21 cellular contexts compared by ENCODE assay signal in genomic region chr12:51214895-51215294, GRCh38. TPM values are rescaled to one million over a fixed set of nuclear protein-coding genes. Genes with fewer than 3 reads are reported as not detected.
A peak's percentile ranks its signal among the peaks of the same experiment; 100 is the strongest.
DNase-seq lines count a peak whose midpoint lies in the region; ATAC-seq, FAIRE-seq and TF ChIP-seq lines count a peak whose summit lies in the region.
"Had no signal": no experiment of that assay in that cellular context is flagged by ENCODE, and none has a peak within 500 bp of the region (broad histone marks: within the 10 kb centered on the region; RNA-seq: fewer than 3 reads in every experiment).

No MANE protein-coding gene starts in this region.

- H3K27ac Mint-ChIP-seq in CD4-positive, alpha-beta T cell: peak overlapping the region; percentile 95
- H3K27ac Mint-ChIP-seq in IgD-negative memory B cell: peak overlapping the region; percentile 2 to 84 (median 45)
- H3K27ac Mint-ChIP-seq in neural crest cell (ENCODE audit: unreplicated experiment): no peak overlapping the region
- H3K27ac Mint-ChIP-seq in neural progenitor cell: no peak overlapping the region
- H3K27ac Mint-ChIP-seq: B cell had no signal

- H3K4me3 ChIP-seq in upper lobe of right lung (no peak overlapping the region), neural progenitor cell (no peak overlapping the region)
- H3K4me3 ChIP-seq: BLaER1, GM23248 had no signal

- H3K27me3 ChIP-seq in CD4-positive, alpha-beta T cell (ENCODE audit: control insufficient read depth, insufficient read depth, low read length): no peaks in the 10 kb centered on the region
- H3K27me3 ChIP-seq in upper lobe of right lung (no peaks in the 10 kb centered on the region), neural progenitor cell (peaks cover 12% of the 10 kb centered on the region)

- H3K9me3 Mint-ChIP-seq in CD4-positive, alpha-beta T cell: no peaks in the 10 kb centered on the region
- H3K9me3 Mint-ChIP-seq in IgD-negative memory B cell: no peaks in the 10 kb centered on the region
- H3K9me3 Mint-ChIP-seq in neural crest cell: no peaks in the 10 kb centered on the region
- no peaks in the 10 kb centered on the region for H3K9me3 Mint-ChIP-seq in neural progenitor cell
- H3K9me3 Mint-ChIP-seq: CD4-positive, CD25-positive, alpha-beta regulatory T cell had no signal

- H3K36me3 Mint-ChIP-seq in CD4-positive, alpha-beta T cell (ENCODE audit: low read depth): peaks cover 22% of the 10 kb centered on the region
- H3K36me3 Mint-ChIP-seq in IgD-negative memory B cell: peaks cover 4% of the 10 kb centered on the region
- H3K36me3 Mint-ChIP-seq in neural crest cell (ENCODE audit: low read depth): no peaks in the 10 kb centered on the region
- no peaks in the 10 kb centered on the region for H3K36me3 Mint-ChIP-seq in neural progenitor cell

- peaks cover 34% of the 10 kb centered on the region for H3K4me1 Mint-ChIP-seq in CD4-positive, alpha-beta T cell (ENCODE audit: low read depth)
- H3K4me1 Mint-ChIP-seq in IgD-negative memory B cell (peaks cover 15 to 19% (median 18%) of the 10 kb centered on the region in 3 donors), neural crest cell (peaks cover 24% of the 10 kb centered on the region), neural progenitor cell (peaks cover 14% of the 10 kb centered on the region)

- peaks cover 34% of the 10 kb centered on the region for H3F3A ChIP-seq in neural progenitor cell (ENCODE audit: low read depth)

- TF ChIP-seq POLR2A in GM12892 (IDR thresholded peaks at IDR 0.05; ENCODE audit: low read depth, low read length): no peak

- H3K9ac ChIP-seq in neural progenitor cell: no peak overlapping the region
- H3K9ac ChIP-seq: BLaER1, GM23248 had no signal

- intact Hi-C loops in CD4-positive, alpha-beta T cell (cut with DNase I, micrococcal nuclease): loop anchor here (5.0 to 10.0 kb wide), 4 partner anchors 43 to 168 kb away; partner anchors contain the start of genes CSRNP2 (in 1 of the 2), LETMD1 (in 1 of the 2) and TFCP2 (in 1 of the 2)
- intact Hi-C loops in upper lobe of right lung (cut with DNase I): no loop called here

- H3K27me3 Mint-ChIP-seq in CD4-positive, alpha-beta T cell: no peaks in the 10 kb centered on the region
- H3K27me3 Mint-ChIP-seq in IgD-negative memory B cell (no peaks in the 10 kb centered on the region), neural crest cell (ENCODE audit: low read depth) (no peaks in the 10 kb centered on the region), neural progenitor cell (ENCODE audit: insufficient read depth, low read depth) (peaks cover 4% of the 10 kb centered on the region)
- H3K27me3 Mint-ChIP-seq: B cell; CD4-positive, CD25-positive, alpha-beta regulatory T cell had no signal

- peak overlapping the region; percentile 56 for H3K4me3 Mint-ChIP-seq in CD4-positive, alpha-beta T cell
- H3K4me3 Mint-ChIP-seq in IgD-negative memory B cell (peak overlapping the region in 1 of 4 donors; percentile 49), neural crest cell (peak overlapping the region; percentile 41), neural progenitor cell (no peak overlapping the region)
- H3K4me3 Mint-ChIP-seq: B cell had no signal

- DNase-seq in CD4-positive, alpha-beta T cell: no peak
- DNase-seq in neural crest cell (ENCODE audit: low read depth, low spot score) (no peak), upper lobe of right lung (peak; percentile 22), neural progenitor cell (ENCODE audit: low spot score) (no peak), SIG-M5 (lab: John Stamatoyannopoulos, UW) (no peak), GM12892 (ENCODE audit: insufficient read length) (no peak)
- DNase-seq: Calu3; CD4-positive, CD25-positive, alpha-beta regulatory T cell; COR-L47; DMS53; DMS79 treated with DMSO at 0.1 percent for 48 hours; GF-D8; GM23248; HCEC 1CT had no signal

- no peak overlapping the region for H2AFZ ChIP-seq in neural progenitor cell (replicated peaks)
- H2AFZ ChIP-seq: GM23248 had no signal

- H3K4me1 ChIP-seq in upper lobe of right lung (peaks cover 15% of the 10 kb centered on the region), neural progenitor cell (peaks cover 16% of the 10 kb centered on the region)

- no peaks in the 10 kb centered on the region for H3K79me2 ChIP-seq in neural progenitor cell (ENCODE audit: low read depth)

- CTCF ChIA-PET in CD4-positive, alpha-beta T cell (lab: Charles Lee): interaction anchor here (0.5 kb wide), 1 partner anchor 202 kb away, joined by 4 read pairs; no protein-coding TSS in a partner anchor

- TF ChIP-seq CTCF in CD4-positive, alpha-beta T cell (IDR thresholded peaks at IDR 0.05): no peak
- TF ChIP-seq CTCF in neural crest cell (conservative IDR thresholded peaks at IDR 0.05) (no peak), upper lobe of right lung (IDR thresholded peaks at IDR 0.05) (no peak), neural progenitor cell (IDR thresholded peaks at IDR 0.05) (no peak)

- H3K27ac ChIP-seq in CD4-positive, alpha-beta T cell (ENCODE audit: low read depth, low read length): no peak overlapping the region
- no peak overlapping the region for H3K27ac ChIP-seq in upper lobe of right lung
- no peak overlapping the region for H3K27ac ChIP-seq in neural progenitor cell
- H3K27ac ChIP-seq: BLaER1, C4-2B, GM23248 had no signal

- ATAC-seq in CD4-positive, alpha-beta T cell (ENCODE audit: poor library complexity): no peak
- no peak for ATAC-seq in upper lobe of right lung

- POLR2A ChIA-PET in CD4-positive, alpha-beta T cell (lab: Charles Lee): interaction anchor here (5.1 kb wide), 1 partner anchor 25 kb away, joined by 221 read pairs; the partner anchor contains the start of gene DAZAP2

- FAIRE-seq in GM12892 (lab: Jason Lieb, UNC): no peak
- FAIRE-seq: A204.1, GM12891, H1 had no signal

- no peaks in the 10 kb centered on the region for H3K9me3 ChIP-seq in CD4-positive, alpha-beta T cell (ENCODE audit: control insufficient read depth, low read length)
- H3K9me3 ChIP-seq in upper lobe of right lung: no peaks in the 10 kb centered on the region
- H3K9me3 ChIP-seq in neural progenitor cell (ENCODE audit: low read depth): no peaks in the 10 kb centered on the region
- H3K9me3 ChIP-seq: BLaER1 had no signal

- no peaks in the 10 kb centered on the region for H3K36me3 ChIP-seq in upper lobe of right lung
- H3K36me3 ChIP-seq in neural progenitor cell: no peaks in the 10 kb centered on the region
- H3K36me3 ChIP-seq: BLaER1 had no signal

- H3K4me2 ChIP-seq in neural progenitor cell: no peak overlapping the region
- H3K4me2 ChIP-seq: BLaER1 had no signal

- H4K20me1 ChIP-seq in neural progenitor cell (ENCODE audit: low read depth): no peaks in the 10 kb centered on the region
- H4K20me1 ChIP-seq: BLaER1 had no signal

RNA-seq across cellular contexts. Expression of gene POU6F1, which starts 3.0 kb away (rescaled TPM):
- total RNA-seq in CD4-positive, alpha-beta T cell: 10 to 100 TPM; 31.7 to 36.8 TPM
- polyA plus RNA-seq in IgD-negative memory B cell: 3.2 TPM
- 7.7 and 9.3 TPM in 2 replicates for total RNA-seq in neural crest cell
- 19.0 TPM for total RNA-seq in upper lobe of right lung
- total RNA-seq in neural progenitor cell (ENCODE audit: low replicate concordance): 1.6 TPM in 2 replicates
- 5.5 TPM for polyA plus RNA-seq in GM12892 (2012; ENCODE audit: missing spikeins)

RNA-seq across cellular contexts. Expression of gene DAZAP2, which starts 23.7 kb away (rescaled TPM):
- 100 to 1,000 TPM; 292 to 310 TPM for total RNA-seq in CD4-positive, alpha-beta T cell
- 1,104 TPM for polyA plus RNA-seq in IgD-negative memory B cell
- total RNA-seq in neural crest cell (70.0 and 80.4 TPM in 2 replicates), upper lobe of right lung (244 TPM), neural progenitor cell (ENCODE audit: low replicate concordance) (48.4 and 51.6 TPM in 2 replicates)
- polyA plus RNA-seq in GM12892 (2012; ENCODE audit: missing spikeins): 107 TPM

RNA-seq across cellular contexts. Expression of gene TFCP2, which starts 42.0 kb away (rescaled TPM):
- 10 to 100 TPM in 1 of 2 experiments, 1 to 10 TPM in 1; 9.4 to 11.7 TPM for total RNA-seq in CD4-positive, alpha-beta T cell
- 10.3 TPM for polyA plus RNA-seq in IgD-negative memory B cell
- total RNA-seq in neural crest cell: 28.5 and 28.8 TPM in 2 replicates
- total RNA-seq in upper lobe of right lung: 25.0 TPM
- 19.4 and 28.8 TPM in 2 replicates for total RNA-seq in neural progenitor cell (ENCODE audit: low replicate concordance)
- polyA plus RNA-seq in GM12892 (2012; ENCODE audit: missing spikeins): 20.6 TPM

RNA-seq across cellular contexts. Expression of gene SMAGP, which starts 55.3 kb away (rescaled TPM):
- 1 to 10 TPM; 2.5 to 3.0 TPM for total RNA-seq in CD4-positive, alpha-beta T cell
- polyA plus RNA-seq in IgD-negative memory B cell: 82.1 TPM
- total RNA-seq in neural crest cell (0.82 and 1.6 TPM in 2 replicates), upper lobe of right lung (34.2 TPM), neural progenitor cell (ENCODE audit: low replicate concordance) (19.0 and 24.3 TPM in 2 replicates)
- 2.8 TPM for polyA plus RNA-seq in GM12892 (2012; ENCODE audit: missing spikeins)

Comparison
In these comparisons a context has a peak if more than half of its experiments do, and no peak if none do; other contexts are left out.
1. H3K27ac Mint-ChIP-seq: peak in CD4-positive, alpha-beta T cell (single experiment) and IgD-negative memory B cell (3 of 3); none in neural crest cell (single experiment) and neural progenitor cell (single experiment).